ENCODE assay signal across 8 cellular contexts in genomic region chr5:96934291-96934694, GRCh38. TPM values are rescaled to one million over a fixed set of nuclear protein-coding genes. Genes with fewer than 3 reads are reported as not detected.
DNase-seq lines count a peak whose midpoint lies in the region; ATAC-seq and TF ChIP-seq lines count a peak whose summit lies in the region.

No MANE protein-coding gene starts in this region.

- H3K9me3 ChIP-seq in iPS-15b (ENCODE audit: control insufficient read depth, insufficient read depth, low read length) = no peaks in the 10 kb centered on the region

- H3K36me3 Mint-ChIP-seq in activated T-helper 1 cell treated with anti-CD3 and anti-CD28 coated beads, Interleukin-12 subunit alpha, Interleukin-12 subunit beta, Interleukin-2, Interleukin-4 antibody, amounts not matched to agents 30 ng/mL and 10 ng/mL and 1 ng/mL, durations not matched to agents 14 hours and 24 hours and 36 hours (ENCODE audit: low read depth) = peaks cover 12% of the 10 kb centered on the region
- peaks cover 9% of the 10 kb centered on the region for H3K36me3 Mint-ChIP-seq in stimulated activated memory B cell treated with anti-CD40 and anti-IgM and Interleukin-4, amounts not matched to agents 10 μg/mL and 1 μg/mL and 100 μg/mL, for 72 hours

- peak overlapping the region; percentile 94 for H3K27ac ChIP-seq in HL-60 (replicated peaks)

- no peaks in the 10 kb centered on the region for H3K36me3 ChIP-seq in iPS-15b (ENCODE audit: control insufficient read depth, insufficient read depth, low read length)

- peak overlapping the region; percentile 61 for H3K4me3 ChIP-seq in HL-60 (replicated peaks; ENCODE audit: insufficient read depth, low read length)
- peak overlapping the region; percentile 99 for H3K4me3 ChIP-seq in iPS-15b (ENCODE audit: low read depth, low read length)

- no peaks in the 10 kb centered on the region for H3K9me3 Mint-ChIP-seq in activated T-helper 1 cell treated with anti-CD3 and anti-CD28 coated beads, Interleukin-12 subunit alpha, Interleukin-12 subunit beta, Interleukin-2, Interleukin-4 antibody, amounts not matched to agents 30 ng/mL and 10 ng/mL and 1 ng/mL, durations not matched to agents 14 hours and 24 hours and 36 hours
- peaks cover 2% of the 10 kb centered on the region for H3K9me3 Mint-ChIP-seq in stimulated activated memory B cell treated with anti-CD40 and anti-IgM and Interleukin-4, amounts not matched to agents 10 μg/mL and 1 μg/mL and 100 μg/mL, for 72 hours

- peaks cover 2% of the 10 kb centered on the region for H3K4me1 ChIP-seq in iPS-15b (ENCODE audit: control insufficient read depth, insufficient read depth, low read length)

- DNase-seq in DMS79 (lab: John Stamatoyannopoulos, UW) (peak; percentile 50), HL-60 (ENCODE audit: low read depth in 1 of 2, low spot score in 1 of 2) (peak in 1 of 2 experiments; percentile 11), KG1 (lab: John Stamatoyannopoulos, UW) (no peak)
- no peak for DNase-seq in activated T-helper 1 cell treated with anti-CD3 and anti-CD28 coated beads, Interleukin-12 subunit alpha, Interleukin-12 subunit beta, Interleukin-2, Interleukin-4 antibody, amounts not matched to agents 30 ng/mL and 10 ng/mL and 1 ng/mL, durations not matched to agents 14 hours and 24 hours and 36 hours (ENCODE audit: low spot score)

- peak overlapping the region; percentile 70 for H3K9ac ChIP-seq in iPS-15b (ENCODE audit: low read depth, low read length)

- no peaks in the 10 kb centered on the region for H3K27me3 Mint-ChIP-seq in activated T-helper 1 cell treated with anti-CD3 and anti-CD28 coated beads, Interleukin-12 subunit alpha, Interleukin-12 subunit beta, Interleukin-2, Interleukin-4 antibody, amounts not matched to agents 30 ng/mL and 10 ng/mL and 1 ng/mL, durations not matched to agents 14 hours and 24 hours and 36 hours (ENCODE audit: insufficient read depth)
- H3K27me3 Mint-ChIP-seq in stimulated activated memory B cell treated with anti-CD40 and anti-IgM and Interleukin-4, amounts not matched to agents 10 μg/mL and 1 μg/mL and 100 μg/mL, for 72 hours = no peaks in the 10 kb centered on the region

- H3K4me1 Mint-ChIP-seq in activated T-helper 1 cell treated with anti-CD3 and anti-CD28 coated beads, Interleukin-12 subunit alpha, Interleukin-12 subunit beta, Interleukin-2, Interleukin-4 antibody, amounts not matched to agents 30 ng/mL and 10 ng/mL and 1 ng/mL, durations not matched to agents 14 hours and 24 hours and 36 hours (ENCODE audit: low read depth) = peaks cover 65% of the 10 kb centered on the region
- peaks cover 63% of the 10 kb centered on the region for H3K4me1 Mint-ChIP-seq in stimulated activated memory B cell treated with anti-CD40 and anti-IgM and Interleukin-4, amounts not matched to agents 10 μg/mL and 1 μg/mL and 100 μg/mL, for 72 hours

- no peak for ATAC-seq in stimulated activated memory B cell treated with anti-CD40 and anti-IgM and Interleukin-4, amounts not matched to agents 10 μg/mL and 1 μg/mL and 100 μg/mL, for 72 hours
- ATAC-seq in GM18861 (IDR thresholded peaks at IDR 0.05; ENCODE audit: unreplicated experiment) (no peak), GM18520 (IDR thresholded peaks at IDR 0.05; ENCODE audit: unreplicated experiment) (no peak)

- H3K27ac Mint-ChIP-seq in activated T-helper 1 cell treated with anti-CD3 and anti-CD28 coated beads, Interleukin-12 subunit alpha, Interleukin-12 subunit beta, Interleukin-2, Interleukin-4 antibody, amounts not matched to agents 30 ng/mL and 10 ng/mL and 1 ng/mL, durations not matched to agents 14 hours and 24 hours and 36 hours = peak overlapping the region; percentile 96
- H3K27ac Mint-ChIP-seq in stimulated activated memory B cell treated with anti-CD40 and anti-IgM and Interleukin-4, amounts not matched to agents 10 μg/mL and 1 μg/mL and 100 μg/mL, for 72 hours = peak overlapping the region; percentile 95

- H3K27me3 ChIP-seq in HL-60 (ENCODE audit: insufficient read depth, poor library complexity, severe bottlenecking) = no peaks in the 10 kb centered on the region
- H3K27me3 ChIP-seq in iPS-15b (ENCODE audit: control insufficient read depth, insufficient read depth, low read length) = peaks cover 9% of the 10 kb centered on the region

- no peak for TF ChIP-seq CTCF in HL-60 (IDR thresholded peaks at IDR 0.05; ENCODE audit: insufficient read depth, low read length)

- peak overlapping the region; percentile 84 for H3K4me3 Mint-ChIP-seq in activated T-helper 1 cell treated with anti-CD3 and anti-CD28 coated beads, Interleukin-12 subunit alpha, Interleukin-12 subunit beta, Interleukin-2, Interleukin-4 antibody, amounts not matched to agents 30 ng/mL and 10 ng/mL and 1 ng/mL, durations not matched to agents 14 hours and 24 hours and 36 hours
- peak overlapping the region; percentile 91 for H3K4me3 Mint-ChIP-seq in stimulated activated memory B cell treated with anti-CD40 and anti-IgM and Interleukin-4, amounts not matched to agents 10 μg/mL and 1 μg/mL and 100 μg/mL, for 72 hours

- intact Hi-C loops in activated T-helper 1 cell treated with anti-CD3 and anti-CD28 coated beads, Interleukin-12 subunit alpha, Interleukin-12 subunit beta, Interleukin-2, Interleukin-4 antibody, amounts not matched to agents 30 ng/mL and 10 ng/mL and 1 ng/mL, durations not matched to agents 14 hours and 24 hours and 36 hours (cut with micrococcal nuclease) = loop anchor here (1.0 to 10.0 kb wide), 7 partner anchors 10 to 1995 kb away; partner anchors contain the start of genes ARSK, CHD1 and SKIC3

RNA-seq across cellular contexts. Expression of gene LNPEP, which starts 1.6 kb away (rescaled TPM):
- total RNA-seq in activated T-helper 1 cell treated with anti-CD3 and anti-CD28 coated beads, Interleukin-12 subunit alpha, Interleukin-12 subunit beta, Interleukin-2, Interleukin-4 antibody, amounts not matched to agents 30 ng/mL and 10 ng/mL and 1 ng/mL, durations not matched to agents 14 hours and 24 hours and 36 hours = 37.7 and 40.7 TPM in 2 replicates

RNA-seq across cellular contexts. Expression of gene ERAP2, which starts 58.0 kb away (rescaled TPM):
- 52.9 and 54.4 TPM in 2 replicates for total RNA-seq in activated T-helper 1 cell treated with anti-CD3 and anti-CD28 coated beads, Interleukin-12 subunit alpha, Interleukin-12 subunit beta, Interleukin-2, Interleukin-4 antibody, amounts not matched to agents 30 ng/mL and 10 ng/mL and 1 ng/mL, durations not matched to agents 14 hours and 24 hours and 36 hours
